ENCODE assay signal across 1 cellular context in the genomic region with DNA sequence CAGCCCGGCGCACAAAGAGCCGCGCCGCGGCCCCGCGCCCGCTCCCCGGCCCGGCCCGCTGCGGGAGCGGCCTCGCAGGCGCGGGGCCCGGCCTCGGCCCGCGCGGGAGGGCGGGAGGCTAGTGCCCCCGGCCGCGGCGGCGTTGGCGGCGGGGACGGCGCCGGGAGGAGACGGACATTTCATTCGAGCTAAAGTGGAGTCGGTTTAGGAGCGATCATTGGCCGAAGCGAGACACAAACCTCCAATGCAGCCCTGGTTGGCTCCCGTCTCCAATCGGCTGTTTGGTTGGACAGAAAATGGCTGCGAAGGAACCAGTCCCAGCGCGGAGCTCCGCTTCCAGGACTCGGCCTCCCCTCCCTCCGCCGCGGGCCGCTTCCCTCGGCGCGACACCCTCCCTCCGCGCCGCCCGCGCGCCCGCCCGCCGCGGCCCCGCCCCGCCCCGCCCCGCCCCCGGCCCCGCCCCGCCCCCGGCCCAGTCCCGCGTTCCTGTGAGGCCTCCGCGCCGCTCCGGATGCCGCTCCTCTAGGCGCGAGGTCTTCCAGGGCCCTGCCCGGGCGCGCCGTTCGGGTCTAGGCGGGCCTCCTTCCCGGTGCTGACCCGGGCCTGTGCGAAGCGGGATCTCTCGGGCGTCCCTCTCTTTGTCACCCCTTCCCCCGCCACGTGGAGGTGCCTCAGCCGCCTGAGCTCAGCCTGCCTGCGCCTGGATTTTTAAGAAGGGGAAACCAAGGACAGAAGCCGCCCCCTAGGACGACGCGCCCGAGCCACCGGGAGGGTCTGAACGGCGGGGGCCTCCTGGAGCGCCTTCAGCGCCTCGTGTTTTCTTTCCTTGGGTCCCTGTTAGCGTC.
TF ChIP-seq lines count a peak whose summit lies in the region.

A gene (minus strand): TSS at position 309 of the 845 bp plus-strand sequence. CDS start 2,757 bp downstream, outside the sequence.

TF ChIP-seq in endothelial cell of umbilical vein, 7 proteins besides CTCF, POLR2A, EP300 and RAD21 (continued from another document):
- TF ChIP-seq, protein P1, sequence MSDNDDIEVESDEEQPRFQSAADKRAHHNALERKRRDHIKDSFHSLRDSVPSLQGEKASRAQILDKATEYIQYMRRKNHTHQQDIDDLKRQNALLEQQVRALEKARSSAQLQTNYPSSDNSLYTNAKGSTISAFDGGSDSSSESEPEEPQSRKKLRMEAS (IDR thresholded peaks at IDR 0.05; ENCODE audit: insufficient read depth, insufficient read length): peak; percentile 32
- no peak for TF ChIP-seq GATA2 (IDR thresholded peaks at IDR 0.05; ENCODE audit: insufficient read depth, insufficient read length, low read depth, low read length)
